8 cellular contexts compared by ENCODE assay signal in the genomic region with DNA sequence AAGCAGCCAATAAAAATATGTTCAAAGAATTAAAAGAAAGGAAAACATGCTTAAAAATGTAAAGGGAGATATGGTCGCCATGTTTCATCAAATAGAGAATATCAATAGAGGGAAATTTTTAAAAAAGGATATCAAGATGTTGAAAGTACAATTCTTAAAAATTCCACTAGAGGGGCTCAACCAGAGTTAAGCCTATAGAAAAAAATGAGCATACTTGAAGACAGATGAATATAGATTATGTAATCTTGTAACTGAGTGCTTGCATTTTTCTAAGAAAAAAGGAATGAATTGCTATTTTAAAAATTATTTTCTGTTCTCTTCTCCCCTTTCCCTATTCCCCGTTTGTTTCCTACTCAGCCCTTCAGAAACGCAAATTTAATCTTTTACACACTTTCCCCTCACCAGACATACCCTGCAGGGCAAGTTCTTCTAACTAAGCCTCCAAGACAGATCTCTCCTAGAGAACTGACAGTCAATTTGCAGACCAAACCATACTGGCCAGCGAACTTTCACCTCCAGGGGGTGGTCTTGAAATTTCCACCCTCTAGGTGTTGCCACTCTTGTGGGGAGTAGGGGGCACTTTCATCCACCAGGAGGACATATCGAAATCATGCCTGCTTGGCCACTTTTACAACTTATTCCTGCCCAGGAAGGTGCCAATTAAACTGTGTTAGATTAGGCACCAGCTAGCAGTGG.
DNase-seq lines count a peak whose midpoint lies in the region; ATAC-seq, FAIRE-seq and TF ChIP-seq lines count a peak whose summit lies in the region.

No MANE protein-coding gene starts in this region.

- no peak overlapping the region for H3K4me3 ChIP-seq in Karpas-422 (ENCODE audit: low read length)
- H3K4me3 ChIP-seq in retinal pigment epithelial cell (ENCODE audit: low read length) = no peak overlapping the region
- H3K4me3 ChIP-seq in ascending aorta = no peak overlapping the region
- no peak overlapping the region for H3K4me3 ChIP-seq in kidney (ENCODE audit: low read length in 2 of 2)

- H3K27me3 Mint-ChIP-seq in activated T-cell treated with anti-CD3 and anti-CD28 coated beads, Interleukin-2, amount 50 U/mL, for 72 hours (ENCODE audit: low read depth) = no peaks in the 10 kb centered on the region
- no peaks in the 10 kb centered on the region for H3K27me3 Mint-ChIP-seq in activated T-cell treated with anti-CD3 and anti-CD28 coated beads, Interleukin-2, amount 50 U/mL, for 4 hours (ENCODE audit: low read depth)

- H3K9me2 ChIP-seq in Karpas-422 (replicated peaks; ENCODE audit: insufficient read depth, low read length) = no peaks in the 10 kb centered on the region

- H3K36me3 ChIP-seq in Karpas-422 (ENCODE audit: insufficient read depth, low read length) = peaks cover 63% of the 10 kb centered on the region
- H3K36me3 ChIP-seq in ascending aorta = peaks cover 11 to 19% of the 10 kb centered on the region in 2 donors
- H3K36me3 ChIP-seq in kidney (ENCODE audit: control insufficient read depth in 1 of 2, insufficient read depth in 2 of 2, low read length in 2 of 2) = peaks cover 0 to 2% of the 10 kb centered on the region in 2 donors

- FAIRE-seq in kidney (lab: Jason Lieb, UNC) = no peak

- H3K4me1 Mint-ChIP-seq in activated T-cell treated with anti-CD3 and anti-CD28 coated beads, Interleukin-2, amount 50 U/mL, for 72 hours (ENCODE audit: low read depth) = peaks cover 20% of the 10 kb centered on the region
- peaks cover 9% of the 10 kb centered on the region for H3K4me1 Mint-ChIP-seq in activated T-cell treated with anti-CD3 and anti-CD28 coated beads, Interleukin-2, amount 50 U/mL, for 4 hours (ENCODE audit: low read depth)

- H3K4me2 ChIP-seq in Karpas-422 (ENCODE audit: low read depth, low read length, poor library complexity, severe bottlenecking) = no peak overlapping the region

- no peak for DNase-seq in activated T-cell treated with anti-CD3 and anti-CD28 coated beads, Interleukin-2, amount 50 U/mL, for 72 hours
- DNase-seq in activated T-cell treated with anti-CD3 and anti-CD28 coated beads, Interleukin-2, amount 50 U/mL, for 4 hours = no peak
- DNase-seq in Karpas-422 (peak; percentile 49), amniotic epithelial cell (ENCODE audit: low read depth) (peak; percentile 26), retinal pigment epithelial cell (ENCODE audit: low read depth) (no peak), NCI-H82 treated with DMSO at 0.1 percent for 48 hours (lab: John Stamatoyannopoulos, UW; ENCODE audit: unreplicated experiment) (no peak), ascending aorta (ENCODE audit: low spot score in 2 of 2) (no peak), kidney (no peak)

- no peaks in the 10 kb centered on the region for H4K20me1 ChIP-seq in Karpas-422 (ENCODE audit: insufficient read depth, low read depth, low read length)

- H3K4me3 Mint-ChIP-seq in activated T-cell treated with anti-CD3 and anti-CD28 coated beads, Interleukin-2, amount 50 U/mL, for 72 hours = no peak overlapping the region
- H3K4me3 Mint-ChIP-seq in activated T-cell treated with anti-CD3 and anti-CD28 coated beads, Interleukin-2, amount 50 U/mL, for 4 hours = no peak overlapping the region

- TF ChIP-seq CTCF in retinal pigment epithelial cell (conservative IDR thresholded peaks at IDR 0.05; ENCODE audit: low read depth, low read length) (peak; percentile 21), ascending aorta (IDR thresholded peaks at IDR 0.05) (peak in 1 of 3 experiments; percentile 25), kidney (IDR thresholded peaks at IDR 0.05; ENCODE audit: borderline replicate concordance, extremely low read depth, insufficient read depth) (no peak)

- H3K27me3 ChIP-seq in Karpas-422 (ENCODE audit: low read length) (no peaks in the 10 kb centered on the region), ascending aorta (no peaks in the 10 kb centered on the region)

- peak overlapping the region; percentile 78 for H3K27ac Mint-ChIP-seq in activated T-cell treated with anti-CD3 and anti-CD28 coated beads, Interleukin-2, amount 50 U/mL, for 72 hours

- H2AFZ ChIP-seq in Karpas-422 (ENCODE audit: low read length) = no peak overlapping the region

- intact Hi-C loops in ascending aorta (cut with DNase I) (no loop called here), kidney (cut with DNase I) (no loop called here)

- H3K9me3 Mint-ChIP-seq in activated T-cell treated with anti-CD3 and anti-CD28 coated beads, Interleukin-2, amount 50 U/mL, for 72 hours = peaks cover 0 to 6% of the 10 kb centered on the region in 2 donors
- peaks cover under 1% of the 10 kb centered on the region for H3K9me3 Mint-ChIP-seq in activated T-cell treated with anti-CD3 and anti-CD28 coated beads, Interleukin-2, amount 50 U/mL, for 4 hours

- H3K9me3 ChIP-seq in Karpas-422 (ENCODE audit: low read length) (peaks cover 4% of the 10 kb centered on the region), ascending aorta (no peaks in the 10 kb centered on the region), kidney (ENCODE audit: control insufficient read depth in 1 of 2, low read length in 2 of 2) (no peaks in the 10 kb centered on the region)

- no peak for ATAC-seq in activated T-cell treated with anti-CD3 and anti-CD28 coated beads, Interleukin-2, amount 50 U/mL, for 72 hours (replicated peaks in 1 of 2)
- ATAC-seq in activated T-cell treated with anti-CD3 and anti-CD28 coated beads, Interleukin-2, amount 50 U/mL, for 4 hours = no peak

- H3K4me1 ChIP-seq in Karpas-422 (ENCODE audit: low read length) (no peaks in the 10 kb centered on the region), ascending aorta (no peaks in the 10 kb centered on the region), kidney (ENCODE audit: control insufficient read depth in 1 of 2, insufficient read depth in 1 of 2, low read depth in 1 of 2, low read length in 2 of 2) (no peaks in the 10 kb centered on the region)

- H3K27ac ChIP-seq in Karpas-422 (ENCODE audit: low read length) (no peak overlapping the region), ascending aorta (no peak overlapping the region), kidney (ENCODE audit: low read depth in 2 of 2, low read length in 2 of 2) (no peak overlapping the region)

- peaks cover 12 to 53% of the 10 kb centered on the region in 2 donors for H3K36me3 Mint-ChIP-seq in activated T-cell treated with anti-CD3 and anti-CD28 coated beads, Interleukin-2, amount 50 U/mL, for 72 hours (ENCODE audit: insufficient read depth in 2 of 2)
- H3K36me3 Mint-ChIP-seq in activated T-cell treated with anti-CD3 and anti-CD28 coated beads, Interleukin-2, amount 50 U/mL, for 4 hours (ENCODE audit: insufficient read depth) = peaks cover 72% of the 10 kb centered on the region

- no peak overlapping the region for H3K9ac ChIP-seq in Karpas-422 (ENCODE audit: low read length)
- no peak overlapping the region for H3K9ac ChIP-seq in kidney (ENCODE audit: low read length in 2 of 2)

- H3K79me2 ChIP-seq in Karpas-422 (ENCODE audit: low read length) = peaks cover 6% of the 10 kb centered on the region; the same call in 1 of the 2 replicates

Comparison
In these comparisons a context has a peak if more than half of its experiments do, and no peak if none do; other contexts are left out.
1. DNase-seq: peak in Karpas-422 (single experiment) and amniotic epithelial cell (single experiment); none in activated T-cell treated with anti-CD3 and anti-CD28 coated beads, Interleukin-2, amount 50 U/mL, for 72 hours (0 of 2), activated T-cell treated with anti-CD3 and anti-CD28 coated beads, Interleukin-2, amount 50 U/mL, for 4 hours (single experiment), retinal pigment epithelial cell (single experiment), NCI-H82 treated with DMSO at 0.1 percent for 48 hours (single experiment), ascending aorta (0 of 2) and kidney (single experiment).